1 cellular context compared by ENCODE assay signal in genomic region chr12:111405149-111405855, GRCh38.
A peak's percentile ranks its signal among the peaks of the same experiment; 100 is the strongest.
TF ChIP-seq lines count a peak whose summit lies in the region.

No MANE protein-coding gene starts in this region.

TF ChIP-seq in K562, 482 proteins besides CTCF, POLR2A, EP300 and RAD21 (continued from another document and continues in another):
- peak; percentile 91 for TF ChIP-seq MYC (IDR thresholded peaks at IDR 0.05; ENCODE audit: low read depth, low read length)
- TF ChIP-seq MYC (CRISPR knock-in tag; IDR thresholded peaks at IDR 0.05; ENCODE audit: borderline replicate concordance, low read depth): 0 out of 2 replicates have a peak, but pooled peaks have one; percentile 59
- TF ChIP-seq ZNF277 (CRISPR knock-in tag; IDR thresholded peaks at IDR 0.05; ENCODE audit: borderline replicate concordance): no peak
- peak; percentile 72; the same call in 1 of the 2 replicates for TF ChIP-seq KLF6 (CRISPR knock-in tag; IDR thresholded peaks at IDR 0.05; ENCODE audit: borderline replicate concordance)
- no peak for TF ChIP-seq ZNF717 (CRISPR knock-in tag; IDR thresholded peaks at IDR 0.05)
- no peak for TF ChIP-seq CSDE1 (IDR thresholded peaks at IDR 0.05)
- no peak for TF ChIP-seq ARHGAP35 (IDR thresholded peaks at IDR 0.05; ENCODE audit: partially characterized antibody)
- TF ChIP-seq GATAD2A (IDR thresholded peaks at IDR 0.05): peak; percentile 14; the same call in 1 of the 2 replicates
- TF ChIP-seq ZBTB49 (CRISPR knock-in tag; IDR thresholded peaks at IDR 0.05; ENCODE audit: borderline replicate concordance): no peak
- TF ChIP-seq RBFOX2 (IDR thresholded peaks at IDR 0.05; ENCODE audit: low read depth, low read length): peak; percentile 92
- TF ChIP-seq KDM4B (IDR thresholded peaks at IDR 0.05; ENCODE audit: borderline replicate concordance in 2 of 2, low read depth in 1 of 2): peak in 1 of 2 experiments; percentile 58; a peak in 1 of 4 replicates
- no peak for TF ChIP-seq KLF10 (CRISPR knock-in tag; IDR thresholded peaks at IDR 0.05)
- TF ChIP-seq NR4A1 (CRISPR knock-in tag; IDR thresholded peaks at IDR 0.05): no peak
- TF ChIP-seq NR4A1 (tag; IDR thresholded peaks at IDR 0.05): no peak
- no peak for TF ChIP-seq ARID2 (IDR thresholded peaks at IDR 0.05)
- no peak for TF ChIP-seq PHTF2 (CRISPR knock-in tag; IDR thresholded peaks at IDR 0.05)
- TF ChIP-seq CEBPG (CRISPR knock-in tag; IDR thresholded peaks at IDR 0.05): peak; percentile 100
- TF ChIP-seq CEBPG (tag; conservative IDR thresholded peaks at IDR 0.05 in 1 of 2, IDR thresholded peaks at IDR 0.05 in 1 of 2): peak; percentile 97 to 98
- no peak; the same call in 1 of the 2 replicates for TF ChIP-seq CBFB (CRISPR knock-in tag; IDR thresholded peaks at IDR 0.05)
- no peak for TF ChIP-seq ZNF77 (CRISPR knock-in tag; IDR thresholded peaks at IDR 0.05)
- no peak for TF ChIP-seq MEF2D (tag; conservative IDR thresholded peaks at IDR 0.05; ENCODE audit: low read depth)
- no peak for TF ChIP-seq SAFB2 (IDR thresholded peaks at IDR 0.05; ENCODE audit: borderline replicate concordance, low read depth, low read length, severe bottlenecking)
- no peak for TF ChIP-seq CBX8 (IDR thresholded peaks at IDR 0.05; ENCODE audit: borderline replicate concordance, extremely low read depth, low read depth, low read length, poor library complexity, severe bottlenecking)
- TF ChIP-seq STAG1 (CRISPR knock-in tag; IDR thresholded peaks at IDR 0.05; ENCODE audit: borderline replicate concordance): no peak
- TF ChIP-seq CBX5 (IDR thresholded peaks at IDR 0.05; ENCODE audit: borderline replicate concordance, low read depth): no peak
- no peak for TF ChIP-seq MIER1 (IDR thresholded peaks at IDR 0.05; ENCODE audit: low read depth)
- TF ChIP-seq COPS2 (conservative IDR thresholded peaks at IDR 0.05): no peak
- TF ChIP-seq DPF2 (IDR thresholded peaks at IDR 0.05): peak; percentile 80; the same call in 1 of the 2 replicates
- TF ChIP-seq PML (IDR thresholded peaks at IDR 0.05; ENCODE audit: low read length): peak; percentile 69
- no peak for TF ChIP-seq ZNF512 (tag; IDR thresholded peaks at IDR 0.05)
- no peak for TF ChIP-seq ZNF316 (IDR thresholded peaks at IDR 0.05)
- TF ChIP-seq HMG20B (CRISPR knock-in tag; IDR thresholded peaks at IDR 0.05): no peak
- TF ChIP-seq ARNT (IDR thresholded peaks at IDR 0.05): no peak
- TF ChIP-seq CTBP1 (IDR thresholded peaks at IDR 0.05; ENCODE audit: borderline replicate concordance): peak; percentile 79
- peak; percentile 92 for TF ChIP-seq RAD51 (IDR thresholded peaks at IDR 0.05; ENCODE audit: borderline replicate concordance, low read depth)
- TF ChIP-seq, protein P1, sequence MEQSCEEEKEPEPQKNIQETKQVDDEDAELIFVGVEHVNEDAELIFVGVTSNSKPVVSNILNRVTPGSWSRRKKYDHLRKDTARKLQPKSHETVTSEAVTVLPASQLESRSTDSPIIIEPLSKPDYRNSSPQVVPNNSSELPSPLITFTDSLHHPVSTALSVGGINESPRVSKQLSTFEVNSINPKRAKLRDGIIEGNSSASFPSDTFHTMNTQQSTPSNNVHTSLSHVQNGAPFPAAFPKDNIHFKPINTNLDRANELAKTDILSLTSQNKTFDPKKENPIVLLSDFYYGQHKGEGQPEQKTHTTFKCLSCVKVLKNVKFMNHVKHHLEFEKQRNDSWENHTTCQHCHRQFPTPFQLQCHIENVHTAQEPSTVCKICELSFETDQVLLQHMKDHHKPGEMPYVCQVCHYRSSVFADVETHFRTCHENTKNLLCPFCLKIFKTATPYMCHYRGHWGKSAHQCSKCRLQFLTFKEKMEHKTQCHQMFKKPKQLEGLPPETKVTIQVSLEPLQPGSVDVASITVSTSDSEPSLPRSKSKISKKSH (CRISPR knock-in tag; IDR thresholded peaks at IDR 0.05): no peak
- TF ChIP-seq ZBTB17 (CRISPR knock-in tag; IDR thresholded peaks at IDR 0.05): no peak; the same call in 1 of the 2 replicates
- peak; percentile 43; the same call in 1 of the 2 replicates for TF ChIP-seq MXI1 (IDR thresholded peaks at IDR 0.05; ENCODE audit: low read depth, low read length)
- no peak for TF ChIP-seq TRIM28 (IDR thresholded peaks at IDR 0.05)
- TF ChIP-seq, protein P2, sequence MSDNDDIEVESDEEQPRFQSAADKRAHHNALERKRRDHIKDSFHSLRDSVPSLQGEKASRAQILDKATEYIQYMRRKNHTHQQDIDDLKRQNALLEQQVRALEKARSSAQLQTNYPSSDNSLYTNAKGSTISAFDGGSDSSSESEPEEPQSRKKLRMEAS (CRISPR knock-in tag; IDR thresholded peaks at IDR 0.05): peak; percentile 78; the same call in 1 of the 2 replicates
- TF ChIP-seq ZNF584 (CRISPR knock-in tag; IDR thresholded peaks at IDR 0.05; ENCODE audit: low read depth): no peak
- TF ChIP-seq GABPB2 (CRISPR knock-in tag; conservative IDR thresholded peaks at IDR 0.05): no peak
- no peak for TF ChIP-seq TARDBP (IDR thresholded peaks at IDR 0.05)
- no peak for TF ChIP-seq HLTF (IDR thresholded peaks at IDR 0.05)
- peak; percentile 38; the same call in 1 of the 2 replicates for TF ChIP-seq NFIC (IDR thresholded peaks at IDR 0.05)
- no peak for TF ChIP-seq ZBTB43 (CRISPR knock-in tag; IDR thresholded peaks at IDR 0.05)
- no peak for TF ChIP-seq ELF2 (CRISPR knock-in tag; IDR thresholded peaks at IDR 0.05)
- no peak for TF ChIP-seq LEF1 (IDR thresholded peaks at IDR 0.05)
- TF ChIP-seq GABPB1 (CRISPR knock-in tag; IDR thresholded peaks at IDR 0.05): peak; percentile 79
- TF ChIP-seq ZC3H4 (CRISPR knock-in tag; IDR thresholded peaks at IDR 0.05; ENCODE audit: borderline replicate concordance): no peak
- no peak for TF ChIP-seq ZNF184 (CRISPR knock-in tag; IDR thresholded peaks at IDR 0.05)
- no peak for TF ChIP-seq SIX5 (IDR thresholded peaks at IDR 0.05; ENCODE audit: borderline replicate concordance in 1 of 2, insufficient read depth in 1 of 2, low read depth in 1 of 2, low read length in 2 of 2)
- TF ChIP-seq NCOA4 (IDR thresholded peaks at IDR 0.05; ENCODE audit: partially characterized antibody): no peak
- peak; percentile 14 to 49; a peak in 1 of 4 replicates for TF ChIP-seq TEAD1 (CRISPR knock-in tag; IDR thresholded peaks at IDR 0.05)
- TF ChIP-seq ZNF449 (CRISPR knock-in tag; IDR thresholded peaks at IDR 0.05): peak; percentile 15; the same call in 1 of the 2 replicates
- no peak for TF ChIP-seq ZNF224 (CRISPR knock-in tag; IDR thresholded peaks at IDR 0.05)
- TF ChIP-seq ZNF354B (CRISPR knock-in tag; IDR thresholded peaks at IDR 0.05): no peak
- TF ChIP-seq SIRT6 (IDR thresholded peaks at IDR 0.05; ENCODE audit: low read depth, low read length): no peak
- TF ChIP-seq, protein P3, sequence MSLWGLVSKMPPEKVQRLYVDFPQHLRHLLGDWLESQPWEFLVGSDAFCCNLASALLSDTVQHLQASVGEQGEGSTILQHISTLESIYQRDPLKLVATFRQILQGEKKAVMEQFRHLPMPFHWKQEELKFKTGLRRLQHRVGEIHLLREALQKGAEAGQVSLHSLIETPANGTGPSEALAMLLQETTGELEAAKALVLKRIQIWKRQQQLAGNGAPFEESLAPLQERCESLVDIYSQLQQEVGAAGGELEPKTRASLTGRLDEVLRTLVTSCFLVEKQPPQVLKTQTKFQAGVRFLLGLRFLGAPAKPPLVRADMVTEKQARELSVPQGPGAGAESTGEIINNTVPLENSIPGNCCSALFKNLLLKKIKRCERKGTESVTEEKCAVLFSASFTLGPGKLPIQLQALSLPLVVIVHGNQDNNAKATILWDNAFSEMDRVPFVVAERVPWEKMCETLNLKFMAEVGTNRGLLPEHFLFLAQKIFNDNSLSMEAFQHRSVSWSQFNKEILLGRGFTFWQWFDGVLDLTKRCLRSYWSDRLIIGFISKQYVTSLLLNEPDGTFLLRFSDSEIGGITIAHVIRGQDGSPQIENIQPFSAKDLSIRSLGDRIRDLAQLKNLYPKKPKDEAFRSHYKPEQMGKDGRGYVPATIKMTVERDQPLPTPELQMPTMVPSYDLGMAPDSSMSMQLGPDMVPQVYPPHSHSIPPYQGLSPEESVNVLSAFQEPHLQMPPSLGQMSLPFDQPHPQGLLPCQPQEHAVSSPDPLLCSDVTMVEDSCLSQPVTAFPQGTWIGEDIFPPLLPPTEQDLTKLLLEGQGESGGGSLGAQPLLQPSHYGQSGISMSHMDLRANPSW (CRISPR knock-in tag; IDR thresholded peaks at IDR 0.05): no peak
- peak in 2 of 3 experiments; percentile 33 to 57 for TF ChIP-seq YY1 (IDR thresholded peaks at IDR 0.05; ENCODE audit: borderline replicate concordance in 1 of 3, control insufficient read depth in 1 of 3, extremely low read depth in 1 of 3, insufficient read depth in 3 of 3, insufficient read length in 1 of 3, insufficient replicate concordance in 2 of 3, low read depth in 1 of 3, low read length in 2 of 3)
- no peak for TF ChIP-seq TFAM (CRISPR knock-in tag; conservative IDR thresholded peaks at IDR 0.05)
- 0 out of 2 replicates have a peak, but pooled peaks have one; percentile 50 for TF ChIP-seq SMARCC2 (IDR thresholded peaks at IDR 0.05; ENCODE audit: low read depth)
- TF ChIP-seq FOXJ2 (tag; IDR thresholded peaks at IDR 0.05): no peak
- peak; percentile 89 for TF ChIP-seq GATA2 (CRISPR knock-in tag; IDR thresholded peaks at IDR 0.05)
- no peak for TF ChIP-seq GABPA (tag; conservative IDR thresholded peaks at IDR 0.05; ENCODE audit: low read depth)
- peak; percentile 83 for TF ChIP-seq RBM22 (IDR thresholded peaks at IDR 0.05; ENCODE audit: low read depth, low read length, poor library complexity, severe bottlenecking)
